ENCODE assay signal across 13 cellular contexts in genomic region chr7:50267525-50268041, GRCh38. TPM values are rescaled to one million over a fixed set of nuclear protein-coding genes. Genes with fewer than 3 reads are reported as not detected.
DNase-seq lines count a peak whose midpoint lies in the region; ATAC-seq and TF ChIP-seq lines count a peak whose summit lies in the region.
"Had no signal": no experiment of that assay in that cellular context is flagged by ENCODE, and none has a peak within 500 bp of the region (broad histone marks: within the 10 kb centered on the region; RNA-seq: fewer than 3 reads in every experiment).

No MANE protein-coding gene starts in this region.

- no peak overlapping the region for H2AFZ ChIP-seq in OCI-LY3 (ENCODE audit: low read depth, low read length)

- H3K4me3 ChIP-seq in OCI-LY3 (ENCODE audit: low read length) = peak overlapping the region; percentile 41; the same call in 1 of the 2 replicates
- H3K4me3 ChIP-seq: adrenal gland, esophagus squamous epithelium had no signal

- peak overlapping the region; percentile 78 for H3K4me3 Mint-ChIP-seq in activated naive CD8-positive, alpha-beta T cell treated with anti-CD3 and anti-CD28 coated beads, Interleukin-2, amount 10 ng/mL, durations not matched to agents 7 days and 5 days
- H3K4me3 Mint-ChIP-seq in stimulated activated effector memory CD8-positive, alpha-beta T cell treated with anti-CD3 and anti-CD28 coated beads, Interleukin-12 subunit alpha, Interleukin-12 subunit beta, amount 100 ng/mL, for 72 hours = peak overlapping the region; percentile 83
- H3K4me3 Mint-ChIP-seq: nephron progenitor cell had no signal

- peaks cover 12% of the 10 kb centered on the region; the same call in 1 of the 2 replicates for H3K9me3 ChIP-seq in OCI-LY3 (ENCODE audit: insufficient read depth, low read length)
- H3K9me3 ChIP-seq: adrenal gland, esophagus squamous epithelium had no signal

- peaks cover 22% of the 10 kb centered on the region for H3K79me2 ChIP-seq in OCI-LY3 (ENCODE audit: low read length)

- H3K4me2 ChIP-seq in OCI-LY3 (ENCODE audit: low read length) = peak overlapping the region; percentile 73

- peaks cover 69% of the 10 kb centered on the region for H3K4me1 Mint-ChIP-seq in activated naive CD8-positive, alpha-beta T cell treated with anti-CD3 and anti-CD28 coated beads, Interleukin-2, amount 10 ng/mL, durations not matched to agents 7 days and 5 days
- H3K4me1 Mint-ChIP-seq in stimulated activated effector memory CD8-positive, alpha-beta T cell treated with anti-CD3 and anti-CD28 coated beads, Interleukin-12 subunit alpha, Interleukin-12 subunit beta, amount 100 ng/mL, for 72 hours = peaks cover 89% of the 10 kb centered on the region
- H3K4me1 Mint-ChIP-seq: nephron progenitor cell had no signal

- DNase-seq in NK-92 treated with Interleukin-12 subunit alpha and Interleukin-12 subunit beta, amount 100 ng/mL, for 24 hours (lab: John Stamatoyannopoulos, UW) = peak; percentile 28
- DNase-seq in NK-92 (lab: John Stamatoyannopoulos, UW; ENCODE audit: unreplicated experiment) (no peak), Right ventricle myocardium superior (no peak), NCI-H748 (lab: John Stamatoyannopoulos, UW; ENCODE audit: unreplicated experiment) (no peak)
- peak; percentile 49 for DNase-seq in activated naive CD8-positive, alpha-beta T cell treated with anti-CD3 and anti-CD28 coated beads, Interleukin-2, amount 10 ng/mL, durations not matched to agents 7 days and 5 days
- peak in 1 of 2 donors; percentile 61 for DNase-seq in stimulated activated effector memory CD8-positive, alpha-beta T cell treated with anti-CD3 and anti-CD28 coated beads, Interleukin-12 subunit alpha, Interleukin-12 subunit beta, amount 100 ng/mL, for 72 hours (ENCODE audit: low spot score in 2 of 2)
- DNase-seq: adrenal gland, esophagus squamous epithelium, HCEC 1CT, nephron progenitor cell had no signal

- no peak for TF ChIP-seq CTCF in OCI-LY3 (IDR thresholded peaks at IDR 0.05; ENCODE audit: low read depth, low read length)

- H3K27me3 ChIP-seq in OCI-LY3 (ENCODE audit: low read depth, low read length) = no peaks in the 10 kb centered on the region
- H3K27me3 ChIP-seq: adrenal gland, esophagus squamous epithelium had no signal

- POLR2A ChIA-PET in activated naive CD8-positive, alpha-beta T cell treated with anti-CD3 and anti-CD28 coated beads, Interleukin-2, amount 10 ng/mL, durations not matched to agents 7 days and 5 days (lab: Charles Lee) = interaction anchor here (0.6 to 10.6 kb wide), 15 partner anchors 8 to 112 kb away, joined by 3 to 272 read pairs (median 9); partner anchors contain the start of gene IKZF1

- H4K20me1 ChIP-seq in OCI-LY3 (ENCODE audit: insufficient read depth, low read length) = no peaks in the 10 kb centered on the region

- H3K9me3 Mint-ChIP-seq in activated naive CD8-positive, alpha-beta T cell treated with anti-CD3 and anti-CD28 coated beads, Interleukin-2, amount 10 ng/mL, durations not matched to agents 7 days and 5 days = peaks cover 4% of the 10 kb centered on the region
- no peaks in the 10 kb centered on the region for H3K9me3 Mint-ChIP-seq in stimulated activated effector memory CD8-positive, alpha-beta T cell treated with anti-CD3 and anti-CD28 coated beads, Interleukin-12 subunit alpha, Interleukin-12 subunit beta, amount 100 ng/mL, for 72 hours

- H3K4me1 ChIP-seq in OCI-LY3 (ENCODE audit: low read length) = peaks cover 100% of the 10 kb centered on the region
- H3K4me1 ChIP-seq: adrenal gland had no signal

- intact Hi-C loops in Right ventricle myocardium superior (cut with DNase I) = no loop called here

- peak overlapping the region; percentile 88 for H3K27ac Mint-ChIP-seq in activated naive CD8-positive, alpha-beta T cell treated with anti-CD3 and anti-CD28 coated beads, Interleukin-2, amount 10 ng/mL, durations not matched to agents 7 days and 5 days
- peak overlapping the region; percentile 92 for H3K27ac Mint-ChIP-seq in stimulated activated effector memory CD8-positive, alpha-beta T cell treated with anti-CD3 and anti-CD28 coated beads, Interleukin-12 subunit alpha, Interleukin-12 subunit beta, amount 100 ng/mL, for 72 hours
- H3K27ac Mint-ChIP-seq: nephron progenitor cell had no signal

- peak overlapping the region; percentile 74 for H3K9ac ChIP-seq in OCI-LY3 (ENCODE audit: low read length)

- peaks cover 5% of the 10 kb centered on the region for H3K36me3 ChIP-seq in OCI-LY3 (replicated peaks; ENCODE audit: low read depth, low read length)
- H3K36me3 ChIP-seq: adrenal gland, esophagus squamous epithelium had no signal

- H3K27ac ChIP-seq in OCI-LY3 (ENCODE audit: low read length) = peak overlapping the region; percentile 96
- H3K27ac ChIP-seq: 22Rv1, adrenal gland had no signal

- peaks cover 10% of the 10 kb centered on the region for H3K36me3 Mint-ChIP-seq in activated naive CD8-positive, alpha-beta T cell treated with anti-CD3 and anti-CD28 coated beads, Interleukin-2, amount 10 ng/mL, durations not matched to agents 7 days and 5 days
- H3K36me3 Mint-ChIP-seq in stimulated activated effector memory CD8-positive, alpha-beta T cell treated with anti-CD3 and anti-CD28 coated beads, Interleukin-12 subunit alpha, Interleukin-12 subunit beta, amount 100 ng/mL, for 72 hours = peaks cover 20% of the 10 kb centered on the region

- ATAC-seq in activated naive CD8-positive, alpha-beta T cell treated with anti-CD3 and anti-CD28 coated beads, Interleukin-2, amount 10 ng/mL, durations not matched to agents 7 days and 5 days (ENCODE audit: low read depth) = no peak
- ATAC-seq in stimulated activated effector memory CD8-positive, alpha-beta T cell treated with anti-CD3 and anti-CD28 coated beads, Interleukin-12 subunit alpha, Interleukin-12 subunit beta, amount 100 ng/mL, for 72 hours = no peak
- ATAC-seq in HG02973 (IDR thresholded peaks at IDR 0.05; ENCODE audit: unreplicated experiment) (no peak), Right ventricle myocardium superior (ENCODE audit: poor library complexity) (no peak)

- no peaks in the 10 kb centered on the region for H3K27me3 Mint-ChIP-seq in activated naive CD8-positive, alpha-beta T cell treated with anti-CD3 and anti-CD28 coated beads, Interleukin-2, amount 10 ng/mL, durations not matched to agents 7 days and 5 days

RNA-seq across cellular contexts. Expression of gene IKZF1, which starts 36.9 kb away (rescaled TPM):
- total RNA-seq in activated naive CD8-positive, alpha-beta T cell treated with anti-CD3 and anti-CD28 coated beads, Interleukin-2, amount 10 ng/mL, durations not matched to agents 7 days and 5 days = 100 to 1,000 TPM; 383 to 410 TPM
- 2.4 TPM for total RNA-seq in Right ventricle myocardium superior

Comparison
In these comparisons a context has a peak if more than half of its experiments do, and no peak if none do; other contexts are left out.
1. DNase-seq: peak in NK-92 treated with Interleukin-12 subunit alpha and Interleukin-12 subunit beta, amount 100 ng/mL, for 24 hours (single experiment) and activated naive CD8-positive, alpha-beta T cell treated with anti-CD3 and anti-CD28 coated beads, Interleukin-2, amount 10 ng/mL, durations not matched to agents 7 days and 5 days (single experiment); none in NK-92 (single experiment), Right ventricle myocardium superior (single experiment) and NCI-H748 (single experiment).
2. RNA of gene IKZF1, which starts 36.9 kb away (total RNA-seq): 383 to 410 TPM in activated naive CD8-positive, alpha-beta T cell treated with anti-CD3 and anti-CD28 coated beads, Interleukin-2, amount 10 ng/mL, durations not matched to agents 7 days and 5 days; 2.4 TPM in Right ventricle myocardium superior (single experiment); every median in the first group is over 100 times any median in the second.